29 cellular contexts compared by ENCODE assay signal in the genomic region with DNA sequence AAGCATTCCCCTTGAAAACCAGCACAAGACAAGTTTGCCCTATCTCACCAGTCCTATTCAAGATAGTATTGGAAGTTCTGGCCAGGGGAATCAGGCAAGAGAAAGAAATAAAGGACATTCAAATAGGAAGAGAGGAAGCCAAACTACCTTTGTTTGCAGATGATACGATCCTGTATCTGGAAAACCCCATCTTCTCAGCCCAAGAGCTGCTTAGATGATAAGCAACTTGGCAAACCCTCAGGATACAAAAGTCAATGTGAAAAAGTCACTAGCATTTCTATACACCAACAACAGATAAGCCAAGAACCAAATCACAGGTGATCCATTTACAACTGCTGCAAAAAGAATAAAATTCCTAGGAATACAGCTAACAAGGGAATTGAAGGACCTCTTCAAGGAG.
DNase-seq lines count a peak whose midpoint lies in the region; ATAC-seq, FAIRE-seq and TF ChIP-seq lines count a peak whose summit lies in the region.
"Had no signal": no experiment of that assay in that cellular context is flagged by ENCODE, and none has a peak within 500 bp of the region (broad histone marks: within the 10 kb centered on the region; RNA-seq: fewer than 3 reads in every experiment).

No MANE protein-coding gene starts in this region.

- no peak overlapping the region for H3K4me3 ChIP-seq in right lobe of liver
- no peak overlapping the region for H3K4me3 ChIP-seq in HepG2 (replicated peaks in 1 of 3; ENCODE audit: insufficient read depth in 1 of 3, low read depth in 2 of 3, low read length in 3 of 3)
- H3K4me3 ChIP-seq: A549; BLaER1; BLaER1 treated with 17β-estradiol and CSF1 and Interleukin-3, amounts not matched to agents 10 nM and 100 nM had no signal

- no peak overlapping the region for H3K9ac ChIP-seq in HepG2 (ENCODE audit: insufficient read depth, low read depth, low read length)
- H3K9ac ChIP-seq: BLaER1; BLaER1 treated with 17β-estradiol and CSF1 and Interleukin-3, amounts not matched to agents 10 nM and 100 nM had no signal

- H2AFZ ChIP-seq in HepG2 (ENCODE audit: low read length) = no peak overlapping the region

- FAIRE-seq in HepG2 (lab: Jason Lieb, UNC) = no peak
- FAIRE-seq: A204.1, A549, D721Med had no signal

- CTCF ChIA-PET in HepG2 (lab: Yijun Ruan, JAX; ENCODE audit: low intra/inter-chr PET ratio, low total read pairs) = no interaction called here

- DNase-seq in right lobe of liver (no peak), HepG2 (ENCODE audit: low spot score) (no peak)
- DNase-seq: 8988T; ACHN; AML-193; BE2C; C1 segment of cervical spinal cord; Caco-2; Calu3; CD4-positive, alpha-beta memory T cell; CD4-positive, alpha-beta T cell; CD4-positive, CD25-positive, alpha-beta regulatory T cell; CD8-positive, alpha-beta memory T cell; CD8-positive, alpha-beta T cell; COR-L47; DMS 273 treated with DMSO at 0.1 percent for 48 hours; DMS153; DMS53; DMS79; DMS79 treated with DMSO at 0.1 percent for 48 hours; DND-41; EL had no signal

- H3K36me3 ChIP-seq in right lobe of liver (no peaks in the 10 kb centered on the region), HepG2 (replicated peaks in 1 of 2; ENCODE audit: control insufficient read depth in 1 of 2, insufficient read depth in 2 of 2, low read length in 2 of 2) (no peaks in the 10 kb centered on the region)
- H3K36me3 ChIP-seq: BE2C; BLaER1; BLaER1 treated with 17β-estradiol and CSF1 and Interleukin-3, amounts not matched to agents 10 nM and 100 nM had no signal

- BruUV-seq in HepG2 (replicated peaks; lab: Mats Ljungman, UMichigan) = no TSS peak

- H4K20me1 ChIP-seq in HepG2 (ENCODE audit: insufficient read depth, low read length) = no peaks in the 10 kb centered on the region
- H4K20me1 ChIP-seq: BLaER1; BLaER1 treated with 17β-estradiol and CSF1 and Interleukin-3, amounts not matched to agents 10 nM and 100 nM had no signal

- intact Hi-C loops in right lobe of liver (cut with DNase I) = no loop called here
- intact Hi-C loops in HepG2 (cut with micrococcal nuclease; ENCODE audit: unreplicated experiment) = no loop called here

- no peak for TF ChIP-seq CTCF in right lobe of liver (IDR thresholded peaks at IDR 0.05)
- TF ChIP-seq CTCF in HepG2 (CRISPR knock-in tag; IDR thresholded peaks at IDR 0.05) = no peak

- no peaks in the 10 kb centered on the region for H3K27me3 ChIP-seq in right lobe of liver
- no peaks in the 10 kb centered on the region for H3K27me3 ChIP-seq in HepG2 (ENCODE audit: control insufficient read depth in 1 of 2, insufficient read depth in 2 of 2, low read length in 2 of 2)
- H3K27me3 ChIP-seq: BE2C; BLaER1; BLaER1 treated with 17β-estradiol and CSF1 and Interleukin-3, amounts not matched to agents 10 nM and 100 nM had no signal

- no peak overlapping the region for H3K4me2 ChIP-seq in HepG2 (ENCODE audit: low read depth, low read length)
- H3K4me2 ChIP-seq: A549; BLaER1; BLaER1 treated with 17β-estradiol and CSF1 and Interleukin-3, amounts not matched to agents 10 nM and 100 nM had no signal

- POLR2A ChIA-PET in HepG2 (lab: Yijun Ruan, JAX) = no interaction called here

- TF ChIP-seq POLR2A in right lobe of liver (IDR thresholded peaks at IDR 0.05) = no peak
- no peak for TF ChIP-seq POLR2A in HepG2 (IDR thresholded peaks at IDR 0.05; ENCODE audit: insufficient read depth in 1 of 2, low read depth in 2 of 2, low read length in 2 of 2)

- peak in 3 of 4 donors; percentile 35 to 89 (median 54) for ATAC-seq in right lobe of liver
- ATAC-seq in HepG2 = no peak
- ATAC-seq: A549; CD8-positive, alpha-beta T cell had no signal

- 0% methylated on average over 1 of the region's 1 CpG for WGBS in right lobe of liver (ENCODE audit: insufficient coverage, low coverage, low lambda C conversion rate, missing lambda C conversion rate)
- WGBS in HepG2 (ENCODE audit: low lambda C conversion rate) = 20% methylated on average over 1 of the region's 1 CpG

- TF ChIP-seq EP300 in HepG2 (IDR thresholded peaks at IDR 0.05; ENCODE audit: low read depth in 2 of 2, low read length in 2 of 2) (no peak), HepG2 (CRISPR knock-in tag; IDR thresholded peaks at IDR 0.05; ENCODE audit: borderline replicate concordance) (no peak)

- in situ Hi-C loops in HepG2 (cut with HindIII; ENCODE audit: extremely low pct_ligation_motif_present, low pct_unique_long_range_greater_than_20kb) = no loop called here

- peaks cover 0 to 5% (median 0%) of the 10 kb centered on the region in 4 donors for H3K4me1 ChIP-seq in right lobe of liver
- no peaks in the 10 kb centered on the region for H3K4me1 ChIP-seq in HepG2 (ENCODE audit: insufficient read depth, low read length)
- H3K4me1 ChIP-seq: A549; BE2C; BLaER1; BLaER1 treated with 17β-estradiol and CSF1 and Interleukin-3, amounts not matched to agents 10 nM and 100 nM; Caco-2 had no signal

- H3K27ac ChIP-seq in right lobe of liver = no peak overlapping the region
- no peak overlapping the region for H3K27ac ChIP-seq in HepG2 (ENCODE audit: extremely low read length, insufficient read depth, low read length)
- H3K27ac ChIP-seq: 22Rv1; A549; BLaER1; BLaER1 treated with 17β-estradiol and CSF1 and Interleukin-3, amounts not matched to agents 10 nM and 100 nM; C4-2B had no signal

- no peaks in the 10 kb centered on the region for H3K9me3 ChIP-seq in right lobe of liver
- H3K9me3 ChIP-seq in HepG2 (ENCODE audit: low read length) = peaks cover 32% of the 10 kb centered on the region; the same call in 1 of the 2 replicates
- H3K9me3 ChIP-seq: A549, BE2C, Caco-2 had no signal

- TF ChIP-seq RAD21 in HepG2 (CRISPR knock-in tag; IDR thresholded peaks at IDR 0.05) = no peak

- no peaks in the 10 kb centered on the region for H3K79me2 ChIP-seq in HepG2 (ENCODE audit: insufficient read depth, low read length)

TF ChIP-seq in HepG2, 621 proteins besides CTCF, POLR2A, EP300 and RAD21:
- TF ChIP-seq, protein P1, sequence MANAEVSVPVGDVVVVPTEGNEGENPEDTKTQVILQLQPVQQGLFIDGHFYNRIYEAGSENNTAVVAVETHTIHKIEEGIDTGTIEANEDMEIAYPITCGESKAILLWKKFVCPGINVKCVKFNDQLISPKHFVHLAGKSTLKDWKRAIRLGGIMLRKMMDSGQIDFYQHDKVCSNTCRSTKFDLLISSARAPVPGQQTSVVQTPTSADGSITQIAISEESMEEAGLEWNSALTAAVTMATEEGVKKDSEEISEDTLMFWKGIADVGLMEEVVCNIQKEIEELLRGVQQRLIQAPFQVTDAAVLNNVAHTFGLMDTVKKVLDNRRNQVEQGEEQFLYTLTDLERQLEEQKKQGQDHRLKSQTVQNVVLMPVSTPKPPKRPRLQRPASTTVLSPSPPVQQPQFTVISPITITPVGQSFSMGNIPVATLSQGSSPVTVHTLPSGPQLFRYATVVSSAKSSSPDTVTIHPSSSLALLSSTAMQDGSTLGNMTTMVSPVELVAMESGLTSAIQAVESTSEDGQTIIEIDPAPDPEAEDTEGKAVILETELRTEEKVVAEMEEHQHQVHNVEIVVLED (CRISPR knock-in tag; IDR thresholded peaks at IDR 0.05; ENCODE audit: borderline replicate concordance) = no peak
- TF ChIP-seq, protein P2, sequence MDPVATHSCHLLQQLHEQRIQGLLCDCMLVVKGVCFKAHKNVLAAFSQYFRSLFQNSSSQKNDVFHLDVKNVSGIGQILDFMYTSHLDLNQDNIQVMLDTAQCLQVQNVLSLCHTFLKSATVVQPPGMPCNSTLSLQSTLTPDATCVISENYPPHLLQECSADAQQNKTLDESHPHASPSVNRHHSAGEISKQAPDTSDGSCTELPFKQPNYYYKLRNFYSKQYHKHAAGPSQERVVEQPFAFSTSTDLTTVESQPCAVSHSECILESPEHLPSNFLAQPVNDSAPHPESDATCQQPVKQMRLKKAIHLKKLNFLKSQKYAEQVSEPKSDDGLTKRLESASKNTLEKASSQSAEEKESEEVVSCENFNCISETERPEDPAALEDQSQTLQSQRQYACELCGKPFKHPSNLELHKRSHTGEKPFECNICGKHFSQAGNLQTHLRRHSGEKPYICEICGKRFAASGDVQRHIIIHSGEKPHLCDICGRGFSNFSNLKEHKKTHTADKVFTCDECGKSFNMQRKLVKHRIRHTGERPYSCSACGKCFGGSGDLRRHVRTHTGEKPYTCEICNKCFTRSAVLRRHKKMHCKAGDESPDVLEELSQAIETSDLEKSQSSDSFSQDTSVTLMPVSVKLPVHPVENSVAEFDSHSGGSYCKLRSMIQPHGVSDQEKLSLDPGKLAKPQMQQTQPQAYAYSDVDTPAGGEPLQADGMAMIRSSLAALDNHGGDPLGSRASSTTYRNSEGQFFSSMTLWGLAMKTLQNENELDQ (CRISPR knock-in tag; IDR thresholded peaks at IDR 0.05; ENCODE audit: borderline replicate concordance) = no peak
- TF ChIP-seq SKI (IDR thresholded peaks at IDR 0.05; ENCODE audit: partially characterized antibody) (no peak), SAFB2 (CRISPR knock-in tag; IDR thresholded peaks at IDR 0.05; ENCODE audit: borderline replicate concordance, low read depth) (no peak), CENPT (CRISPR knock-in tag; IDR thresholded peaks at IDR 0.05; ENCODE audit: low read depth) (no peak), ZMYM4 (CRISPR knock-in tag; IDR thresholded peaks at IDR 0.05) (no peak), ETV6 (CRISPR knock-in tag; conservative IDR thresholded peaks at IDR 0.05) (no peak), GZF1 (CRISPR knock-in tag; IDR thresholded peaks at IDR 0.05) (no peak), ZNF749 (CRISPR knock-in tag; IDR thresholded peaks at IDR 0.05; ENCODE audit: borderline replicate concordance) (no peak)
